In the genomic region with DNA sequence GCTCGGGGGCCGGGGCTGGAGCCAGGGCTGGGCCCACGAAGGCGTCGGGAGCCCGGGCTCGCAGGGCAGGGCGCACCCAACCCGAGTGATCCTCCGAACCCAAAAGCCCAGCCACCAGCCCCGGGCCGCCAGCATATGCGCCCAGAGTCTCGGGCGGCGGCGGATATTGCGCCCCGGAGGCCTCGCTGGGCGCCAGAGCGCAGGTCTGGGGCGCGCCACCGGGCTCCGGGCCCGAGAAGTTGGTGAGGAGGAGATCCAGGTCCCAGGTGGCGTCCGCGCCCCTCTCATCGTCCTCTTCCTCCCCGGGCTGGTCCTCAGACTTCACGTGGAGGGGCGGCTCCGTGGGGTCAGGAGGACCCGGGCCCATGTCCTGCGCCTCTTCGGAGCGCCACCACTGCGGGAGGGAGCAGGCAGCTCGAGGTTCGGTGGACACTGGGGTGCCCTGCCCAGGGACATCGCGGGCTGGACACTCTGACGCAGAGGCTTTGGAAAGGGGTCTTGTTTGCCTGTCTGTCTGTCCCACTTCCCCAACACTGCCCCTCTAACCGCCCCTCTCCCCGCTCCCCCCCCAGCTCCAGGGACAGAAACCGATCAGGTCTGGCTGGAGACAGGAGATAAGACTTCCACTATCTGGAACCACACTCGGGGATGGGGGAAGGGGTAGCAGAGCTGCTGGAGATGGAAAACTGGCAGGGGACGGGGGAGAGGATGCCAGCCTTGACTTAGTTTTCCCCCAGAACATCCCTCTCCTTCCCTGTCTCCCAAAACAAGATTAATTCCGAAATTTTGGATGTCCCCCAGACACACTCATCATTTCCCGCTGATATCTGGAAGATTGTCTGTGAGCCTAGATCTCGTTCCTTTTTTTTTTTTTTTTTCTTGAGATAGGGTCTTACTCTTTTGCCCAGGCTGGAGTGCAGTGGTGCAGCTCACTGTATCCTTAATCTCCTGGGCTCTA, we compare ENCODE assay signal across 9 cellular contexts. TPM values are rescaled to one million over a fixed set of nuclear protein-coding genes. Genes with fewer than 3 reads are reported as not detected.
DNase-seq lines count a peak whose midpoint lies in the region; ATAC-seq, FAIRE-seq and TF ChIP-seq lines count a peak whose summit lies in the region.
"Had no signal": no experiment of that assay in that cellular context is flagged by ENCODE, and none has a peak within 500 bp of the region (broad histone marks: within the 10 kb centered on the region; RNA-seq: fewer than 3 reads in every experiment).

No MANE protein-coding gene starts in this region.

- H3K27me3 ChIP-seq in GM12878 (replicated peaks in 1 of 2; ENCODE audit: control insufficient read depth in 2 of 2, insufficient read depth in 2 of 2, low read length in 1 of 2) (no peaks in the 10 kb centered on the region; a peak in 1 of 4 replicates), ovary (no peaks in the 10 kb centered on the region)

- TF ChIP-seq POLR2A in GM12878 (IDR thresholded peaks at IDR 0.05; ENCODE audit: low read depth, low read length) (no peak), ovary (IDR thresholded peaks at IDR 0.05) (no peak)

- CTCF ChIA-PET in GM12878 (lab: Yijun Ruan, JAX): interaction anchor here (0.9 to 13.2 kb wide), 12 partner anchors 12 to 175 kb away, joined by 3 to 182 read pairs (median 4); a partner anchor contains a TSS

- H3K4me3 ChIP-seq in GM12878 (peak overlapping the region; percentile 69; the same call in 1 of the 2 replicates), mesodermal cell (ENCODE audit: extremely low read depth, insufficient read depth, low read length, poor library complexity, severe bottlenecking) (peak overlapping the region; percentile 28), ovary (no peak overlapping the region)

- no peak for TF ChIP-seq RAD21 in GM12878 (IDR thresholded peaks at IDR 0.05; ENCODE audit: insufficient read depth, low read depth, low read length)

- H3K9ac ChIP-seq in GM12878 (ENCODE audit: control insufficient read depth, insufficient read depth, low read length): no peak overlapping the region

- BruUV-seq in GM12878 (replicated peaks; lab: Mats Ljungman, UMichigan): no TSS peak

- TF ChIP-seq CTCF in 22Rv1 (IDR thresholded peaks at IDR 0.05) (peak; percentile 23; the same call in 1 of the 2 replicates), GM12878 (IDR thresholded peaks at IDR 0.05 in 2 of 3, conservative IDR thresholded peaks at IDR 0.05 in 1 of 3; ENCODE audit: control insufficient read depth in 2 of 3, extremely low read depth in 1 of 3, insufficient read depth in 1 of 3, low read depth in 3 of 3, low read length in 3 of 3) (no peak), ovary (IDR thresholded peaks at IDR 0.05) (no peak)

- TF ChIP-seq EP300 in GM12878 (IDR thresholded peaks at IDR 0.05; ENCODE audit: borderline replicate concordance in 1 of 2, control insufficient read depth in 1 of 2, low read depth in 2 of 2, low read length in 2 of 2) (no peak), ovary (IDR thresholded peaks at IDR 0.05) (no peak)

- intact Hi-C loops in GM12878 (cut with micrococcal nuclease; ENCODE audit: unreplicated experiment) (loop anchor here (1.0 kb wide), 2 partner anchors 52 to 79 kb away; a partner anchor contains a TSS), ovary (cut with DNase I) (no loop called here)

- no peak for DNase-seq in GM12878 (ENCODE audit: low read depth, low spot score)
- DNase-seq in NCI-H748 treated with DMSO at 0.1 percent for 48 hours (lab: John Stamatoyannopoulos, UW): no peak
- DNase-seq in foreskin melanocyte: no peak
- DNase-seq in glomerular visceral epithelial cell (ENCODE audit: extremely low spot score): no peak
- DNase-seq in ovary: no peak

- no peak for FAIRE-seq in GM12878 (lab: Jason Lieb, UNC)

- in situ Hi-C loops in GM12878 (cut with MboI): loop anchor here (10.0 kb wide), 1 partner anchor 209 kb away; no protein-coding TSS in a partner anchor

- peak overlapping the region; percentile 67 for H3K27ac ChIP-seq in 22Rv1
- no peak overlapping the region for H3K27ac ChIP-seq in GM12878 (ENCODE audit: control insufficient read depth, insufficient read depth)
- no peak overlapping the region for H3K27ac ChIP-seq in mesodermal cell (ENCODE audit: low read depth, low read length, severe bottlenecking)
- H3K27ac ChIP-seq in ovary: no peak overlapping the region

- 16% methylated on average over 50 of the region's 53 CpGs for WGBS in GM12878 (ENCODE audit: insufficient coverage, insufficient replicate concordance, low lambda C conversion rate, missing lambda C conversion rate)
- WGBS in mesodermal cell (ENCODE audit: insufficient coverage in 2 of 2), 2 experiments: 3 to 7% methylated on average over 19 to 38 of the region's 53 CpGs
- 4 to 7% (median 6%) methylated on average over 37 to 53 of the region's 53 CpGs for WGBS in ovary, 3 donors

- RAD21 ChIA-PET in GM12878 (lab: Charles Lee; ENCODE audit: unreplicated experiment): interaction anchor here (0.7 to 1.9 kb wide), 10 partner anchors 13 to 208 kb away, joined by 3 to 31 read pairs (median 4); a partner anchor contains a TSS

- H3K9me3 ChIP-seq in GM12878 (replicated peaks; ENCODE audit: control insufficient read depth, insufficient read depth, low read length) (peaks cover 7% of the 10 kb centered on the region), mesodermal cell (ENCODE audit: control insufficient read depth, low read length) (peaks cover 27% of the 10 kb centered on the region), ovary (no peaks in the 10 kb centered on the region)

- POLR2A ChIA-PET in GM12878 (lab: Charles Lee): interaction anchor here (1.2 to 2.1 kb wide), 3 partner anchors 13 to 79 kb away, joined by 4 to 11 read pairs (median 4); no protein-coding TSS in a partner anchor

- peaks cover 2% of the 10 kb centered on the region for H3K79me2 ChIP-seq in GM12878 (ENCODE audit: control insufficient read depth, insufficient read depth, low read length)

- H4K20me1 ChIP-seq in GM12878 (ENCODE audit: control insufficient read depth, insufficient read depth): no peaks in the 10 kb centered on the region

- peak; percentile 2 for ATAC-seq in HG02885 (IDR thresholded peaks at IDR 0.05; ENCODE audit: poor library complexity, unreplicated experiment)
- ATAC-seq in GM12878: peak; percentile 12; the same call in 2 of the 3 replicates

- no peak overlapping the region; the same call in 1 of the 2 replicates for H2AFZ ChIP-seq in GM12878 (ENCODE audit: control insufficient read depth, low read depth, low read length)

- H3K36me3 ChIP-seq in GM12878 (ENCODE audit: control insufficient read depth in 2 of 2, insufficient read depth in 2 of 2, low read length in 1 of 2) (no peaks in the 10 kb centered on the region), mesodermal cell (ENCODE audit: control insufficient read depth, insufficient read depth, low read length) (no peaks in the 10 kb centered on the region), ovary (no peaks in the 10 kb centered on the region)

- peak overlapping the region; percentile 75; the same call in 1 of the 2 replicates for H3K4me2 ChIP-seq in GM12878 (ENCODE audit: control insufficient read depth, insufficient read depth)

- H3K4me1 ChIP-seq in GM12878 (ENCODE audit: control insufficient read depth, insufficient read depth, low read length) (peaks cover 12% of the 10 kb centered on the region), mesodermal cell (ENCODE audit: control insufficient read depth, insufficient read depth, low read length, poor library complexity, severe bottlenecking) (peaks cover 4% of the 10 kb centered on the region), ovary (ENCODE audit: insufficient read depth) (peaks cover 2% of the 10 kb centered on the region)

- SMC1A ChIA-PET in GM12878 (lab: Charles Lee; ENCODE audit: uncharacterized antibody, unreplicated experiment): interaction anchor here (1.2 to 3.2 kb wide), 4 partner anchors 47 to 79 kb away, joined by 4 to 29 read pairs (median 5); a partner anchor contains a TSS

RNA-seq across cellular contexts. Expression of a gene that starts 1.0 kb away (rescaled TPM):
- 0.29 TPM in 1 of 2 replicates, not detected in the other for total RNA-seq in GM12878 (2013; cell fraction: nucleolus; rRNA removed)
- total RNA-seq in GM12878 (2014; rRNA removed) (0.06 and 0.16 TPM in 2 replicates), GM12878 (2014; rRNA removed; fragmentation: Illumina TruSeq; extraction: Trizol) (not detected in 2 replicates), GM12878 (2021) (0.24 and 0.38 TPM in 2 replicates), ovary (under 1 TPM in 1 of 7 donors, not detected in 6; 0.13 TPM)
- polyA plus RNA-seq in GM12878 (2011; ENCODE audit: low read depth): not detected
- polyA plus RNA-seq in GM12878 (2011; rRNA removed) (not detected in 2 replicates), GM12878 (2014; fragmentation: Illumina TruSeq; extraction: Trizol) (not detected in 2 replicates), GM12878 (2014; fragmentation: Nextera tagmentation; extraction: Ambion mirVana) (under 1 TPM; 0.04 to 0.08 TPM), GM12878 (2014; rRNA removed) (0.06 and 0.27 TPM in 2 replicates), GM12878 (2016; fragmentation: Nextera tagmentation; extraction: Ambion mirVana) (under 1 TPM; 0.08 to 0.13 TPM), ovary (not detected)
- 0.10 and 0.17 TPM in 2 replicates for polyA plus RNA-seq in GM12878 (2011; cell fraction: cytosol; rRNA removed)
- polyA plus RNA-seq in GM12878 (2011; cell fraction: nucleus; rRNA removed): 0.10 TPM in 2 replicates
- polyA plus RNA-seq in GM12878 (2012): 0.15 TPM in 1 of 2 replicates, not detected in the other
- not detected in 2 replicates for polyA minus RNA-seq in GM12878 (2011; rRNA and poly(A)+ RNA removed)
- polyA minus RNA-seq in GM12878 (2011; cell fraction: cytosol; rRNA and poly(A)+ RNA removed): not detected in 2 replicates
- polyA minus RNA-seq in GM12878 (2011; cell fraction: nucleus; rRNA and poly(A)+ RNA removed): not detected in 2 replicates
- 1.2 TPM for polyA plus RNA-seq in mesodermal cell (2013, experiment 1 of 2)
- 0.86 TPM for polyA plus RNA-seq in mesodermal cell (2013, experiment 2 of 2)
- total RNA-seq: myocyte had no signal

RNA-seq across cellular contexts. Expression of a gene that starts 4.8 kb away (rescaled TPM):
- total RNA-seq in GM12878 (2013; cell fraction: nucleolus; rRNA removed): 13.7 and 17.4 TPM in 2 replicates
- total RNA-seq in GM12878 (2014; rRNA removed) (20.8 and 25.2 TPM in 2 replicates), GM12878 (2014; rRNA removed; fragmentation: Illumina TruSeq; extraction: Trizol) (19.5 and 20.3 TPM in 2 replicates), GM12878 (2021) (21.4 and 22.6 TPM in 2 replicates), ovary (10 to 100 TPM; 20.9 to 35.8 (median 26.5) TPM)
- polyA plus RNA-seq in GM12878 (2011; ENCODE audit: low read depth): 14.1 TPM
- polyA plus RNA-seq in GM12878 (2011; rRNA removed) (21.4 and 32.1 TPM in 2 replicates), GM12878 (2014; fragmentation: Illumina TruSeq; extraction: Trizol) (15.9 and 20.8 TPM in 2 replicates), GM12878 (2014; fragmentation: Nextera tagmentation; extraction: Ambion mirVana) (1 to 10 TPM; 4.9 to 7.8 TPM), GM12878 (2014; rRNA removed) (31.5 and 35.1 TPM in 2 replicates), GM12878 (2016; fragmentation: Nextera tagmentation; extraction: Ambion mirVana) (10 to 100 TPM; 22.6 to 22.8 TPM), ovary (10 to 100 TPM; 43.1 to 54.2 TPM)
- polyA plus RNA-seq in GM12878 (2011; cell fraction: cytosol; rRNA removed): 47.3 and 53.2 TPM in 2 replicates
- 8.6 and 8.7 TPM in 2 replicates for polyA plus RNA-seq in GM12878 (2011; cell fraction: nucleus; rRNA removed)
- polyA plus RNA-seq in GM12878 (2012): 21.2 and 22.1 TPM in 2 replicates
- 26.0 and 46.8 TPM in 2 replicates for polyA minus RNA-seq in GM12878 (2011; rRNA and poly(A)+ RNA removed)
- 13.5 and 18.7 TPM in 2 replicates for polyA minus RNA-seq in GM12878 (2011; cell fraction: cytosol; rRNA and poly(A)+ RNA removed)
- 5.6 and 7.7 TPM in 2 replicates for polyA minus RNA-seq in GM12878 (2011; cell fraction: nucleus; rRNA and poly(A)+ RNA removed)
- polyA plus RNA-seq in mesodermal cell (2013, experiment 1 of 2): 28.8 TPM
- polyA plus RNA-seq in mesodermal cell (2013, experiment 2 of 2): 26.5 TPM

RNA-seq across cellular contexts. Expression of a gene that starts 4.9 kb away (rescaled TPM):
- 54.1 and 57.1 TPM in 2 replicates for total RNA-seq in GM12878 (2013; cell fraction: nucleolus; rRNA removed)
- total RNA-seq in GM12878 (2014; rRNA removed) (43.6 and 50.1 TPM in 2 replicates), GM12878 (2014; rRNA removed; fragmentation: Illumina TruSeq; extraction: Trizol) (24.6 and 26.6 TPM in 2 replicates), GM12878 (2021) (49.0 and 52.3 TPM in 2 replicates), ovary (10 to 100 TPM; 17.7 to 36.3 (median 28.4) TPM)
- 8.4 TPM for polyA plus RNA-seq in GM12878 (2011; ENCODE audit: low read depth)
- polyA plus RNA-seq in GM12878 (2011; rRNA removed) (18.9 and 29.4 TPM in 2 replicates), GM12878 (2014; fragmentation: Illumina TruSeq; extraction: Trizol) (7.8 and 20.7 TPM in 2 replicates), GM12878 (2014; fragmentation: Nextera tagmentation; extraction: Ambion mirVana) (10 to 100 TPM in 1 of 2 experiments, 1 to 10 TPM in 1; 4.2 to 14.6 TPM), GM12878 (2014; rRNA removed) (60.9 and 69.0 TPM in 2 replicates), GM12878 (2016; fragmentation: Nextera tagmentation; extraction: Ambion mirVana) (10 to 100 TPM; 67.1 to 69.4 TPM), ovary (10 to 100 TPM; 11.9 to 35.3 TPM)
- 75.4 and 86.7 TPM in 2 replicates for polyA plus RNA-seq in GM12878 (2011; cell fraction: cytosol; rRNA removed)
- polyA plus RNA-seq in GM12878 (2011; cell fraction: nucleus; rRNA removed): 89.8 and 125 TPM in 2 replicates
- 25.4 and 28.3 TPM in 2 replicates for polyA plus RNA-seq in GM12878 (2012)
- polyA minus RNA-seq in GM12878 (2011; rRNA and poly(A)+ RNA removed): 19.1 and 51.1 TPM in 2 replicates
- 16.0 and 18.5 TPM in 2 replicates for polyA minus RNA-seq in GM12878 (2011; cell fraction: cytosol; rRNA and poly(A)+ RNA removed)
- polyA minus RNA-seq in GM12878 (2011; cell fraction: nucleus; rRNA and poly(A)+ RNA removed): 19.2 and 36.1 TPM in 2 replicates
- polyA plus RNA-seq in mesodermal cell (2013, experiment 1 of 2): 21.0 TPM
- 17.6 TPM for polyA plus RNA-seq in mesodermal cell (2013, experiment 2 of 2)

RNA-seq across cellular contexts. Expression of a gene that starts 33.1 kb away (rescaled TPM):
- not detected in 2 replicates for total RNA-seq in GM12878 (2013; cell fraction: nucleolus; rRNA removed)
- total RNA-seq in GM12878 (2014; rRNA removed) (0.62 and 0.82 TPM in 2 replicates), GM12878 (2014; rRNA removed; fragmentation: Illumina TruSeq; extraction: Trizol) (1.1 and 1.6 TPM in 2 replicates), GM12878 (2021) (0.41 and 1.0 TPM in 2 replicates), ovary (1 to 10 TPM in 1 of 7 donors, under 1 TPM in 4, not detected in 2; 0.23 to 1.6 (median 0.56) TPM)
- 1.4 TPM for polyA plus RNA-seq in GM12878 (2011; ENCODE audit: low read depth)
- polyA plus RNA-seq in GM12878 (2011; rRNA removed) (0.69 and 0.94 TPM in 2 replicates), GM12878 (2014; fragmentation: Illumina TruSeq; extraction: Trizol) (0.76 and 1.1 TPM in 2 replicates), GM12878 (2014; fragmentation: Nextera tagmentation; extraction: Ambion mirVana) (under 1 TPM; 0.61 to 0.66 TPM), GM12878 (2014; rRNA removed) (0.54 and 0.79 TPM in 2 replicates), GM12878 (2016; fragmentation: Nextera tagmentation; extraction: Ambion mirVana) (1 to 10 TPM; 2.1 to 2.3 TPM), ovary (under 1 TPM; 0.17 to 0.20 TPM)
- polyA plus RNA-seq in GM12878 (2011; cell fraction: cytosol; rRNA removed): 0.59 and 0.88 TPM in 2 replicates
- 0.50 and 0.66 TPM in 2 replicates for polyA plus RNA-seq in GM12878 (2011; cell fraction: nucleus; rRNA removed)
- 2.1 and 2.5 TPM in 2 replicates for polyA plus RNA-seq in GM12878 (2012)
- polyA minus RNA-seq in GM12878 (2011; rRNA and poly(A)+ RNA removed): 0.21 TPM in 1 of 2 replicates, not detected in the other
- polyA minus RNA-seq in GM12878 (2011; cell fraction: cytosol; rRNA and poly(A)+ RNA removed): not detected in 2 replicates
- not detected in 2 replicates for polyA minus RNA-seq in GM12878 (2011; cell fraction: nucleus; rRNA and poly(A)+ RNA removed)
- 1.8 TPM for polyA plus RNA-seq in mesodermal cell (2013, experiment 1 of 2)
- 1.2 TPM for polyA plus RNA-seq in mesodermal cell (2013, experiment 2 of 2)

RNA-seq across cellular contexts. Expression of a gene that starts 47.5 kb away (rescaled TPM):
- total RNA-seq in GM12878 (2013; cell fraction: nucleolus; rRNA removed): 43.5 and 51.5 TPM in 2 replicates
- total RNA-seq in GM12878 (2014; rRNA removed): 120 and 148 TPM in 2 replicates
- total RNA-seq in GM12878 (2014; rRNA removed; fragmentation: Illumina TruSeq; extraction: Trizol): 30.4 and 36.4 TPM in 2 replicates
- 126 and 141 TPM in 2 replicates for total RNA-seq in GM12878 (2021)
- polyA plus RNA-seq in GM12878 (2011; ENCODE audit: low read depth): 26.0 TPM
- polyA plus RNA-seq in GM12878 (2011; rRNA removed): 7.2 and 32.5 TPM in 2 replicates
- polyA plus RNA-seq in GM12878 (2011; cell fraction: cytosol; rRNA removed): 43.1 and 59.6 TPM in 2 replicates
- polyA plus RNA-seq in GM12878 (2011; cell fraction: nucleus; rRNA removed): 129 and 203 TPM in 2 replicates
- 60.5 and 69.8 TPM in 2 replicates for polyA plus RNA-seq in GM12878 (2012)
- polyA plus RNA-seq in GM12878 (2014; fragmentation: Illumina TruSeq; extraction: Trizol): 11.7 and 67.9 TPM in 2 replicates
- polyA plus RNA-seq in GM12878 (2014; fragmentation: Nextera tagmentation; extraction: Ambion mirVana): 10 to 100 TPM; 20.3 to 37.5 TPM
- polyA plus RNA-seq in GM12878 (2014; rRNA removed): 85.0 and 107 TPM in 2 replicates
- polyA plus RNA-seq in GM12878 (2016; fragmentation: Nextera tagmentation; extraction: Ambion mirVana): 100 to 1,000 TPM; 192 to 212 TPM
- 19.9 and 27.5 TPM in 2 replicates for polyA minus RNA-seq in GM12878 (2011; rRNA and poly(A)+ RNA removed)
- 19.4 and 19.6 TPM in 2 replicates for polyA minus RNA-seq in GM12878 (2011; cell fraction: cytosol; rRNA and poly(A)+ RNA removed)
- 18.5 and 34.9 TPM in 2 replicates for polyA minus RNA-seq in GM12878 (2011; cell fraction: nucleus; rRNA and poly(A)+ RNA removed)
- 44.3 TPM for polyA plus RNA-seq in mesodermal cell (2013, experiment 1 of 2)
- 37.4 TPM for polyA plus RNA-seq in mesodermal cell (2013, experiment 2 of 2)
- total RNA-seq in ovary: 10 to 100 TPM; 21.9 to 50.2 (median 43.9) TPM
- 10 to 100 TPM in 1 of 2 donors, 1 to 10 TPM in 1; 8.0 to 25.1 TPM for polyA plus RNA-seq in ovary
